23 cellular contexts compared by ENCODE assay signal in genomic region chr1:229867726-229868125, GRCh38.
DNase-seq lines count a peak whose midpoint lies in the region; TF ChIP-seq lines count a peak whose summit lies in the region.
"Had no signal": no experiment of that assay in that cellular context is flagged by ENCODE, and none has a peak within 500 bp of the region (broad histone marks: within the 10 kb centered on the region; RNA-seq: fewer than 3 reads in every experiment).

No MANE protein-coding gene starts in this region.

- no peak overlapping the region for H3K14ac ChIP-seq in trophoblast cell (ENCODE audit: low read length)

- DNase-seq in RPMI8226 (peak; percentile 48), trophoblast cell (no peak), tibial nerve (ENCODE audit: low spot score in 2 of 2) (no peak), NCI-H524 (lab: John Stamatoyannopoulos, UW) (no peak), NCI-H2171 (lab: John Stamatoyannopoulos, UW) (no peak)
- DNase-seq: 8988T; ACHN; AML-193; BE2C; CD4-positive, alpha-beta T cell; CD8-positive, alpha-beta memory T cell; DMS 273 treated with DMSO at 0.1 percent for 48 hours; DMS79; EL; GDM1; H9; HFFc6 had no signal

- H2AFZ ChIP-seq in trophoblast cell (ENCODE audit: insufficient read depth, low read length, poor library complexity): no peak overlapping the region
- H2AFZ ChIP-seq: GM23338 had no signal

- H3K27me3 ChIP-seq in trophoblast cell (ENCODE audit: insufficient read depth, low read length) (no peaks in the 10 kb centered on the region), skeletal muscle tissue (ENCODE audit: control insufficient read depth in 3 of 3, insufficient read depth in 3 of 3, low read length in 3 of 3) (no peaks in the 10 kb centered on the region), tibial nerve (no peaks in the 10 kb centered on the region)
- H3K27me3 ChIP-seq: BE2C; BLaER1 treated with 17β-estradiol and CSF1 and Interleukin-3, amounts not matched to agents 10 nM and 100 nM had no signal

- H4K8ac ChIP-seq in trophoblast cell (ENCODE audit: low read depth, low read length): no peak overlapping the region

- H3K36me3 ChIP-seq in HEK293 (ENCODE audit: control insufficient read depth in 2 of 2, insufficient read depth in 1 of 2, low read length in 2 of 2) (no peaks in the 10 kb centered on the region), trophoblast cell (ENCODE audit: control insufficient read depth in 1 of 2, insufficient read depth in 2 of 2, low read length in 2 of 2) (no peaks in the 10 kb centered on the region), skeletal muscle tissue (ENCODE audit: control insufficient read depth in 3 of 3, insufficient read depth in 3 of 3, low read length in 3 of 3) (no peaks in the 10 kb centered on the region), tibial nerve (no peaks in the 10 kb centered on the region)
- H3K36me3 ChIP-seq: BE2C; BLaER1 treated with 17β-estradiol and CSF1 and Interleukin-3, amounts not matched to agents 10 nM and 100 nM had no signal

- POLR2A ChIA-PET in HEK293 (lab: Yijun Ruan, JAX): no interaction called here

- no peak for TF ChIP-seq POLR2A in tibial nerve (IDR thresholded peaks at IDR 0.05)

- H3K4me3 ChIP-seq in HEK293 (ENCODE audit: low read depth, low read length): no peak overlapping the region
- peak overlapping the region; percentile 28 for H3K4me3 ChIP-seq in trophoblast cell (ENCODE audit: low read depth, low read length)
- H3K4me3 ChIP-seq in skeletal muscle tissue (ENCODE audit: low read length in 3 of 3): no peak overlapping the region
- H3K4me3 ChIP-seq in tibial nerve: no peak overlapping the region
- H3K4me3 ChIP-seq: A549; BLaER1 treated with 17β-estradiol and CSF1 and Interleukin-3, amounts not matched to agents 10 nM and 100 nM; GM12878; GM23338 had no signal

- CTCF ChIA-PET in HEK293 (lab: Yijun Ruan, JAX): no interaction called here

- H2BK5ac ChIP-seq in trophoblast cell (ENCODE audit: low read depth, low read length, poor library complexity): no peak overlapping the region

- H4K12ac ChIP-seq in trophoblast cell (ENCODE audit: low read depth, low read length): no peak overlapping the region

- no peak for TF ChIP-seq EP300 in tibial nerve (IDR thresholded peaks at IDR 0.05)

- H3K9me3 ChIP-seq in HEK293 (ENCODE audit: control insufficient read depth, insufficient read depth, low read depth, low read length) (no peaks in the 10 kb centered on the region), trophoblast cell (ENCODE audit: insufficient read depth, low read depth, low read length) (no peaks in the 10 kb centered on the region), skeletal muscle tissue (ENCODE audit: control insufficient read depth in 3 of 3, low read length in 3 of 3) (no peaks in the 10 kb centered on the region), tibial nerve (no peaks in the 10 kb centered on the region)
- H3K9me3 ChIP-seq: A549, BE2C had no signal

- H3K9ac ChIP-seq in trophoblast cell (ENCODE audit: low read length): no peak overlapping the region
- H3K9ac ChIP-seq in skeletal muscle tissue (ENCODE audit: low read depth in 1 of 3, low read length in 3 of 3): peak overlapping the region in 1 of 3 donors; percentile 15
- H3K9ac ChIP-seq: BLaER1 treated with 17β-estradiol and CSF1 and Interleukin-3, amounts not matched to agents 10 nM and 100 nM had no signal

- H2AK5ac ChIP-seq in trophoblast cell (ENCODE audit: low read length): no peak overlapping the region

- H2BK120ac ChIP-seq in trophoblast cell (ENCODE audit: insufficient read depth, low read length, poor library complexity): no peak overlapping the region

- no CpG with 5 or more reads among the region's 3 CpGs for WGBS in trophoblast cell (ENCODE audit: extremely low coverage, insufficient coverage, insufficient read length)
- 90 to 93% methylated on average over 3 of the region's 3 CpGs for WGBS in tibial nerve, 2 donors

- no peaks in the 10 kb centered on the region for H3K79me1 ChIP-seq in trophoblast cell (ENCODE audit: low read length)

- H3K4me1 ChIP-seq in HEK293 (ENCODE audit: control insufficient read depth, insufficient read depth, low read length): peaks cover 7% of the 10 kb centered on the region; the same call in 1 of the 2 replicates
- no peaks in the 10 kb centered on the region for H3K4me1 ChIP-seq in trophoblast cell (ENCODE audit: control insufficient read depth in 1 of 2, insufficient read depth in 2 of 2, low read length in 2 of 2)
- H3K4me1 ChIP-seq in skeletal muscle tissue (ENCODE audit: control insufficient read depth in 3 of 3, insufficient read depth in 3 of 3, low read length in 3 of 3): peaks cover 38 to 53% (median 44%) of the 10 kb centered on the region in 3 donors
- H3K4me1 ChIP-seq in tibial nerve: peaks cover 0 to 9% (median 0%) of the 10 kb centered on the region in 4 donors
- H3K4me1 ChIP-seq: A549; BE2C; BLaER1 treated with 17β-estradiol and CSF1 and Interleukin-3, amounts not matched to agents 10 nM and 100 nM had no signal

- H3K18ac ChIP-seq in trophoblast cell (ENCODE audit: low read length): no peak overlapping the region

- no peaks in the 10 kb centered on the region for H3K79me2 ChIP-seq in trophoblast cell (ENCODE audit: control insufficient read depth, insufficient read depth, low read length, poor library complexity)

- no peak overlapping the region for H3K23ac ChIP-seq in trophoblast cell (ENCODE audit: low read length)

- H4K91ac ChIP-seq in trophoblast cell (ENCODE audit: low read depth, low read length): no peak overlapping the region

- H3K27ac ChIP-seq in HEK293 (ENCODE audit: extremely low read depth, low read depth, low read length) (no peak overlapping the region), trophoblast cell (ENCODE audit: low read depth, low read length) (no peak overlapping the region), skeletal muscle tissue (ENCODE audit: low read depth, low read length) (peak overlapping the region; percentile 37), tibial nerve (no peak overlapping the region)
- H3K27ac ChIP-seq: A549; BLaER1 treated with 17β-estradiol and CSF1 and Interleukin-3, amounts not matched to agents 10 nM and 100 nM had no signal

- H2BK12ac ChIP-seq in trophoblast cell (ENCODE audit: low read length): no peak overlapping the region

- H3K4ac ChIP-seq in trophoblast cell (ENCODE audit: low read depth, low read length): no peak overlapping the region

- TF ChIP-seq CTCF in HEK293 (tag by site-specific recombination; IDR thresholded peaks at IDR 0.05) (no peak), tibial nerve (IDR thresholded peaks at IDR 0.05) (no peak)

- no peak overlapping the region for H3K4me2 ChIP-seq in trophoblast cell (ENCODE audit: low read length)
- H3K4me2 ChIP-seq: A549; BLaER1 treated with 17β-estradiol and CSF1 and Interleukin-3, amounts not matched to agents 10 nM and 100 nM; GM23338 had no signal

TF ChIP-seq in HEK293, 187 proteins besides CTCF, POLR2A, EP300 and RAD21:
- TF ChIP-seq PRDM1 (tag by site-specific recombination; IDR thresholded peaks at IDR 0.05) (no peak), ZNF623 (tag by site-specific recombination; IDR thresholded peaks at IDR 0.05) (peak; percentile 95), ZNF37A (tag by site-specific recombination; IDR thresholded peaks at IDR 0.05) (no peak)
